2 cellular contexts compared by ENCODE assay signal in genomic region chr2:24566209-24566608, GRCh38.
TF ChIP-seq lines count a peak whose summit lies in the region.

No MANE protein-coding gene starts in this region.

TF ChIP-seq in HEK293, 187 proteins besides CTCF, POLR2A, EP300 and RAD21 (continued from another document):
- TF ChIP-seq, protein P1, sequence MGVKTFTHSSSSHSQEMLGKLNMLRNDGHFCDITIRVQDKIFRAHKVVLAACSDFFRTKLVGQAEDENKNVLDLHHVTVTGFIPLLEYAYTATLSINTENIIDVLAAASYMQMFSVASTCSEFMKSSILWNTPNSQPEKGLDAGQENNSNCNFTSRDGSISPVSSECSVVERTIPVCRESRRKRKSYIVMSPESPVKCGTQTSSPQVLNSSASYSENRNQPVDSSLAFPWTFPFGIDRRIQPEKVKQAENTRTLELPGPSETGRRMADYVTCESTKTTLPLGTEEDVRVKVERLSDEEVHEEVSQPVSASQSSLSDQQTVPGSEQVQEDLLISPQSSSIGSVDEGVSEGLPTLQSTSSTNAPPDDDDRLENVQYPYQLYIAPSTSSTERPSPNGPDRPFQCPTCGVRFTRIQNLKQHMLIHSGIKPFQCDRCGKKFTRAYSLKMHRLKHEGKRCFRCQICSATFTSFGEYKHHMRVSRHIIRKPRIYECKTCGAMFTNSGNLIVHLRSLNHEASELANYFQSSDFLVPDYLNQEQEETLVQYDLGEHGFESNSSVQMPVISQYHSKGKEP (tag by site-specific recombination; IDR thresholded peaks at IDR 0.05), result no peak

TF ChIP-seq in K562, 482 proteins besides CTCF, POLR2A, EP300 and RAD21 (continued from another document):
- TF ChIP-seq, protein P2, sequence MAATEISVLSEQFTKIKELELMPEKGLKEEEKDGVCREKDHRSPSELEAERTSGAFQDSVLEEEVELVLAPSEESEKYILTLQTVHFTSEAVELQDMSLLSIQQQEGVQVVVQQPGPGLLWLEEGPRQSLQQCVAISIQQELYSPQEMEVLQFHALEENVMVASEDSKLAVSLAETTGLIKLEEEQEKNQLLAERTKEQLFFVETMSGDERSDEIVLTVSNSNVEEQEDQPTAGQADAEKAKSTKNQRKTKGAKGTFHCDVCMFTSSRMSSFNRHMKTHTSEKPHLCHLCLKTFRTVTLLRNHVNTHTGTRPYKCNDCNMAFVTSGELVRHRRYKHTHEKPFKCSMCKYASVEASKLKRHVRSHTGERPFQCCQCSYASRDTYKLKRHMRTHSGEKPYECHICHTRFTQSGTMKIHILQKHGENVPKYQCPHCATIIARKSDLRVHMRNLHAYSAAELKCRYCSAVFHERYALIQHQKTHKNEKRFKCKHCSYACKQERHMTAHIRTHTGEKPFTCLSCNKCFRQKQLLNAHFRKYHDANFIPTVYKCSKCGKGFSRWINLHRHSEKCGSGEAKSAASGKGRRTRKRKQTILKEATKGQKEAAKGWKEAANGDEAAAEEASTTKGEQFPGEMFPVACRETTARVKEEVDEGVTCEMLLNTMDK (IDR thresholded peaks at IDR 0.05; ENCODE audit: borderline replicate concordance, insufficient read depth, low read depth, low read length, poor library complexity, severe bottlenecking), result no peak
- TF ChIP-seq, protein P3, sequence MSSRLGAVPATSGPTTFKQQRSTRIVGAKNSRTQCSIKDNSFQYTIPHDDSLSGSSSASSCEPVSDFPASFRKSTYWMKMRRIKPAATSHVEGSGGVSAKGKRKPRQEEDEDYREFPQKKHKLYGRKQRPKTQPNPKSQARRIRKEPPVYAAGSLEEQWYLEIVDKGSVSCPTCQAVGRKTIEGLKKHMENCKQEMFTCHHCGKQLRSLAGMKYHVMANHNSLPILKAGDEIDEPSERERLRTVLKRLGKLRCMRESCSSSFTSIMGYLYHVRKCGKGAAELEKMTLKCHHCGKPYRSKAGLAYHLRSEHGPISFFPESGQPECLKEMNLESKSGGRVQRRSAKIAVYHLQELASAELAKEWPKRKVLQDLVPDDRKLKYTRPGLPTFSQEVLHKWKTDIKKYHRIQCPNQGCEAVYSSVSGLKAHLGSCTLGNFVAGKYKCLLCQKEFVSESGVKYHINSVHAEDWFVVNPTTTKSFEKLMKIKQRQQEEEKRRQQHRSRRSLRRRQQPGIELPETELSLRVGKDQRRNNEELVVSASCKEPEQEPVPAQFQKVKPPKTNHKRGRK (tag; IDR thresholded peaks at IDR 0.05), result no peak
- no peak for TF ChIP-seq CREB1 (IDR thresholded peaks at IDR 0.05)
- no peak for TF ChIP-seq CREB1 (CRISPR knock-in tag; IDR thresholded peaks at IDR 0.05)
- no peak for TF ChIP-seq PHB (CRISPR knock-in tag; IDR thresholded peaks at IDR 0.05)
- TF ChIP-seq TRIM24 (IDR thresholded peaks at IDR 0.05), result peak in 1 of 2 experiments; percentile 53; a peak in 1 of 4 replicates
- TF ChIP-seq NCOR1 (IDR thresholded peaks at IDR 0.05), result no peak
- TF ChIP-seq, protein P4, sequence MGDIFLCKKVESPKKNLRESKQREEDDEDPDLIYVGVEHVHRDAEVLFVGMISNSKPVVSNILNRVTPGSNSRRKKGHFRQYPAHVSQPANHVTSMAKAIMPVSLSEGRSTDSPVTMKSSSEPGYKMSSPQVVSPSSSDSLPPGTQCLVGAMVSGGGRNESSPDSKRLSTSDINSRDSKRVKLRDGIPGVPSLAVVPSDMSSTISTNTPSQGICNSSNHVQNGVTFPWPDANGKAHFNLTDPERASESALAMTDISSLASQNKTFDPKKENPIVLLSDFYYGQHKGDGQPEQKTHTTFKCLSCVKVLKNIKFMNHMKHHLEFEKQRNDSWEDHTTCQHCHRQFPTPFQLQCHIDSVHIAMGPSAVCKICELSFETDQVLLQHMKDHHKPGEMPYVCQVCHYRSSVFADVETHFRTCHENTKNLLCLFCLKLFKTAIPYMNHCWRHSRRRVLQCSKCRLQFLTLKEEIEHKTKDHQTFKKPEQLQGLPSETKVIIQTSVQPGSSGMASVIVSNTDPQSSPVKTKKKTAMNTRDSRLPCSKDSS (IDR thresholded peaks at IDR 0.05; ENCODE audit: low read depth, partially characterized antibody), result peak; percentile 73
- no peak for TF ChIP-seq ZNF431 (CRISPR knock-in tag; IDR thresholded peaks at IDR 0.05)
- peak; percentile 23; the same call in 1 of the 2 replicates for TF ChIP-seq ZNF445 (CRISPR knock-in tag; IDR thresholded peaks at IDR 0.05; ENCODE audit: low read depth)
- no peak for TF ChIP-seq SMAD1 (IDR thresholded peaks at IDR 0.05; ENCODE audit: low read depth, low read length, partially characterized antibody)
- TF ChIP-seq KDM1A (IDR thresholded peaks at IDR 0.05), result no peak
- no peak for TF ChIP-seq ID3 (CRISPR knock-in tag; IDR thresholded peaks at IDR 0.05)
- no peak for TF ChIP-seq ID3 (tag; IDR thresholded peaks at IDR 0.05)
- TF ChIP-seq CBX3 (IDR thresholded peaks at IDR 0.05; ENCODE audit: borderline replicate concordance in 1 of 2, low read length in 2 of 2), result peak in 1 of 2 experiments; percentile 89; a peak in 1 of 3 replicates
- TF ChIP-seq, protein P5, sequence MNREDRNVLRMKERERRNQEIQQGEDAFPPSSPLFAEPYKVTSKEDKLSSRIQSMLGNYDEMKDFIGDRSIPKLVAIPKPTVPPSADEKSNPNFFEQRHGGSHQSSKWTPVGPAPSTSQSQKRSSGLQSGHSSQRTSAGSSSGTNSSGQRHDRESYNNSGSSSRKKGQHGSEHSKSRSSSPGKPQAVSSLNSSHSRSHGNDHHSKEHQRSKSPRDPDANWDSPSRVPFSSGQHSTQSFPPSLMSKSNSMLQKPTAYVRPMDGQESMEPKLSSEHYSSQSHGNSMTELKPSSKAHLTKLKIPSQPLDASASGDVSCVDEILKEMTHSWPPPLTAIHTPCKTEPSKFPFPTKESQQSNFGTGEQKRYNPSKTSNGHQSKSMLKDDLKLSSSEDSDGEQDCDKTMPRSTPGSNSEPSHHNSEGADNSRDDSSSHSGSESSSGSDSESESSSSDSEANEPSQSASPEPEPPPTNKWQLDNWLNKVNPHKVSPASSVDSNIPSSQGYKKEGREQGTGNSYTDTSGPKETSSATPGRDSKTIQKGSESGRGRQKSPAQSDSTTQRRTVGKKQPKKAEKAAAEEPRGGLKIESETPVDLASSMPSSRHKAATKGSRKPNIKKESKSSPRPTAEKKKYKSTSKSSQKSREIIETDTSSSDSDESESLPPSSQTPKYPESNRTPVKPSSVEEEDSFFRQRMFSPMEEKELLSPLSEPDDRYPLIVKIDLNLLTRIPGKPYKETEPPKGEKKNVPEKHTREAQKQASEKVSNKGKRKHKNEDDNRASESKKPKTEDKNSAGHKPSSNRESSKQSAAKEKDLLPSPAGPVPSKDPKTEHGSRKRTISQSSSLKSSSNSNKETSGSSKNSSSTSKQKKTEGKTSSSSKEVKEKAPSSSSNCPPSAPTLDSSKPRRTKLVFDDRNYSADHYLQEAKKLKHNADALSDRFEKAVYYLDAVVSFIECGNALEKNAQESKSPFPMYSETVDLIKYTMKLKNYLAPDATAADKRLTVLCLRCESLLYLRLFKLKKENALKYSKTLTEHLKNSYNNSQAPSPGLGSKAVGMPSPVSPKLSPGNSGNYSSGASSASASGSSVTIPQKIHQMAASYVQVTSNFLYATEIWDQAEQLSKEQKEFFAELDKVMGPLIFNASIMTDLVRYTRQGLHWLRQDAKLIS (CRISPR knock-in tag; IDR thresholded peaks at IDR 0.05), result no peak
- no peak for TF ChIP-seq RAD51 (IDR thresholded peaks at IDR 0.05; ENCODE audit: borderline replicate concordance, low read depth)
- TF ChIP-seq MAFF (IDR thresholded peaks at IDR 0.05; ENCODE audit: low read length), result no peak
- no peak for TF ChIP-seq DIDO1 (tag; IDR thresholded peaks at IDR 0.05; ENCODE audit: low read depth)
- no peak for TF ChIP-seq ZNF133 (CRISPR knock-in tag; IDR thresholded peaks at IDR 0.05)
- TF ChIP-seq TRIM28 (IDR thresholded peaks at IDR 0.05), result peak; percentile 87; the same call in 1 of the 2 replicates
- TF ChIP-seq PURB (CRISPR knock-in tag; IDR thresholded peaks at IDR 0.05; ENCODE audit: low read depth), result no peak
- TF ChIP-seq TFAM (CRISPR knock-in tag; conservative IDR thresholded peaks at IDR 0.05), result no peak
- TF ChIP-seq MBD1 (CRISPR knock-in tag; IDR thresholded peaks at IDR 0.05), result no peak
